ENCODE assay signal across 8 cellular contexts in genomic region chr3:105367406-105368213, GRCh38. TPM values are rescaled to one million over a fixed set of nuclear protein-coding genes. Genes with fewer than 3 reads are reported as not detected.
DNase-seq lines count a peak whose midpoint lies in the region; ATAC-seq and TF ChIP-seq lines count a peak whose summit lies in the region.

No MANE protein-coding gene starts in this region.

- WGBS in stomach, 5 donors: 0 to 4% (median 2%) methylated on average over 22 to 37 of the region's 37 CpGs

- peaks cover 22% of the 10 kb centered on the region for H3K27me3 Mint-ChIP-seq in activated T-helper 1 cell treated with anti-CD3 and anti-CD28 coated beads, Interleukin-12 subunit alpha, Interleukin-12 subunit beta, Interleukin-2, Interleukin-4 antibody, amounts not matched to agents 30 ng/mL and 10 ng/mL and 1 ng/mL, durations not matched to agents 14 hours and 24 hours and 36 hours (ENCODE audit: insufficient read depth)
- peaks cover 0 to 19% (median 6%) of the 10 kb centered on the region in 5 donors for H3K27me3 Mint-ChIP-seq in naive thymus-derived CD8-positive, alpha-beta T cell

- no peaks in the 10 kb centered on the region for H3K9me3 Mint-ChIP-seq in activated T-helper 1 cell treated with anti-CD3 and anti-CD28 coated beads, Interleukin-12 subunit alpha, Interleukin-12 subunit beta, Interleukin-2, Interleukin-4 antibody, amounts not matched to agents 30 ng/mL and 10 ng/mL and 1 ng/mL, durations not matched to agents 14 hours and 24 hours and 36 hours
- no peaks in the 10 kb centered on the region for H3K9me3 Mint-ChIP-seq in naive thymus-derived CD8-positive, alpha-beta T cell

- peak overlapping the region; percentile 100 for H3K4me2 ChIP-seq in BLaER1
- H3K4me2 ChIP-seq in PC-9: peak overlapping the region; percentile 94

- H2AFZ ChIP-seq in PC-9: peak overlapping the region; percentile 92

- peaks cover 45% of the 10 kb centered on the region for H3K79me2 ChIP-seq in PC-9 (ENCODE audit: low read depth)

- H3K27ac ChIP-seq in BLaER1 (no peak overlapping the region), PC-9 (peak overlapping the region; percentile 86), stomach (peak overlapping the region; percentile 88 to 97 (median 89))

- peak overlapping the region; percentile 90 for H3K4me3 Mint-ChIP-seq in activated T-helper 1 cell treated with anti-CD3 and anti-CD28 coated beads, Interleukin-12 subunit alpha, Interleukin-12 subunit beta, Interleukin-2, Interleukin-4 antibody, amounts not matched to agents 30 ng/mL and 10 ng/mL and 1 ng/mL, durations not matched to agents 14 hours and 24 hours and 36 hours
- peak overlapping the region; percentile 84 to 98 (median 95) for H3K4me3 Mint-ChIP-seq in naive thymus-derived CD8-positive, alpha-beta T cell

- ATAC-seq in GM19043 (IDR thresholded peaks at IDR 0.05; ENCODE audit: low read depth, unreplicated experiment) (peak; percentile 19), HG03432 (IDR thresholded peaks at IDR 0.05; ENCODE audit: unreplicated experiment) (peak; percentile 32)
- peak; percentile 2 to 3 for ATAC-seq in naive thymus-derived CD8-positive, alpha-beta T cell

- no peak for TF ChIP-seq CTCF in PC-9 (conservative IDR thresholded peaks at IDR 0.05)
- no peak for TF ChIP-seq CTCF in fibroblast of mammary gland (conservative IDR thresholded peaks at IDR 0.05; ENCODE audit: control insufficient read depth, insufficient read depth, low read depth, low read length)
- peak in 1 of 7 experiments; percentile 20 for TF ChIP-seq CTCF in stomach (IDR thresholded peaks at IDR 0.05)

- peaks cover 31% of the 10 kb centered on the region for H3K4me1 ChIP-seq in BLaER1
- peaks cover 29% of the 10 kb centered on the region for H3K4me1 ChIP-seq in PC-9 (replicated peaks; ENCODE audit: insufficient read depth)
- H3K4me1 ChIP-seq in stomach: peaks cover 6 to 51% (median 36%) of the 10 kb centered on the region in 4 donors

- peak overlapping the region; percentile 98 for H3K27ac Mint-ChIP-seq in activated T-helper 1 cell treated with anti-CD3 and anti-CD28 coated beads, Interleukin-12 subunit alpha, Interleukin-12 subunit beta, Interleukin-2, Interleukin-4 antibody, amounts not matched to agents 30 ng/mL and 10 ng/mL and 1 ng/mL, durations not matched to agents 14 hours and 24 hours and 36 hours
- peak overlapping the region; percentile 73 to 98 (median 95) for H3K27ac Mint-ChIP-seq in naive thymus-derived CD8-positive, alpha-beta T cell

- POLR2A ChIA-PET in PC-9 (lab: Charles Lee; ENCODE audit: unreplicated experiment): interaction anchor here (0.6 to 1.2 kb wide), 2 partner anchors 34 to 1995 kb away, joined by 5 to 25 read pairs; no protein-coding TSS in a partner anchor
- POLR2A ChIA-PET in naive thymus-derived CD8-positive, alpha-beta T cell (lab: Charles Lee): no interaction called here

- no peaks in the 10 kb centered on the region for H3K36me3 Mint-ChIP-seq in activated T-helper 1 cell treated with anti-CD3 and anti-CD28 coated beads, Interleukin-12 subunit alpha, Interleukin-12 subunit beta, Interleukin-2, Interleukin-4 antibody, amounts not matched to agents 30 ng/mL and 10 ng/mL and 1 ng/mL, durations not matched to agents 14 hours and 24 hours and 36 hours (ENCODE audit: low read depth)
- no peaks in the 10 kb centered on the region for H3K36me3 Mint-ChIP-seq in naive thymus-derived CD8-positive, alpha-beta T cell

- intact Hi-C loops in PC-9 (cut with micrococcal nuclease; ENCODE audit: unreplicated experiment): loop anchor here (1.0 to 10.0 kb wide), 15 partner anchors 35 to 1750 kb away; partner anchors contain the start of gene CBLB
- intact Hi-C loops in activated T-helper 1 cell treated with anti-CD3 and anti-CD28 coated beads, Interleukin-12 subunit alpha, Interleukin-12 subunit beta, Interleukin-2, Interleukin-4 antibody, amounts not matched to agents 30 ng/mL and 10 ng/mL and 1 ng/mL, durations not matched to agents 14 hours and 24 hours and 36 hours (cut with micrococcal nuclease): loop anchor here (1.0 to 10.0 kb wide), 17 partner anchors 44 to 1870 kb away; no protein-coding TSS in a partner anchor
- intact Hi-C loops in stomach (cut with DNase I; ENCODE audit: low total_unique reads): no loop called here

- no TSS peak for BruUV-seq in PC-9 (replicated peaks; lab: Mats Ljungman, UMichigan)

- H3K9me3 ChIP-seq in BLaER1: no peaks in the 10 kb centered on the region
- no peaks in the 10 kb centered on the region for H3K9me3 ChIP-seq in PC-9 (ENCODE audit: insufficient read depth, low read depth)
- H3K9me3 ChIP-seq in stomach: no peaks in the 10 kb centered on the region

- peak overlapping the region; percentile 75 for H3K9ac ChIP-seq in BLaER1

- 0 out of 2 replicates have a peak, but pooled peaks cover 10% of the 10 kb centered on the region for H3K9me2 ChIP-seq in PC-9 (ENCODE audit: insufficient read depth)

- CTCF ChIA-PET in PC-9 (lab: Charles Lee): interaction anchor here (0.6 to 2.3 kb wide), 4 partner anchors 34 to 1532 kb away, joined by 6 to 16 read pairs (median 10); no protein-coding TSS in a partner anchor

- H3K4me3 ChIP-seq in BLaER1 (peak overlapping the region; percentile 77), PC-9 (peak overlapping the region; percentile 78), fibroblast of mammary gland (ENCODE audit: control insufficient read depth, low read depth, low read length) (peak overlapping the region; percentile 89), stomach (peak overlapping the region; percentile 53 to 75 (median 64))

- peaks cover 37% of the 10 kb centered on the region for H3F3A ChIP-seq in PC-9 (ENCODE audit: insufficient read depth, low read depth)

- H3K4me1 Mint-ChIP-seq in activated T-helper 1 cell treated with anti-CD3 and anti-CD28 coated beads, Interleukin-12 subunit alpha, Interleukin-12 subunit beta, Interleukin-2, Interleukin-4 antibody, amounts not matched to agents 30 ng/mL and 10 ng/mL and 1 ng/mL, durations not matched to agents 14 hours and 24 hours and 36 hours (ENCODE audit: low read depth): peaks cover 52% of the 10 kb centered on the region
- peaks cover 24 to 38% (median 29%) of the 10 kb centered on the region in 4 donors for H3K4me1 Mint-ChIP-seq in naive thymus-derived CD8-positive, alpha-beta T cell

- TF ChIP-seq EP300 in stomach (IDR thresholded peaks at IDR 0.05): no peak

- H4K20me1 ChIP-seq in BLaER1 (no peaks in the 10 kb centered on the region), PC-9 (ENCODE audit: insufficient read depth) (no peaks in the 10 kb centered on the region)

- no peaks in the 10 kb centered on the region for H3K36me3 ChIP-seq in BLaER1
- H3K36me3 ChIP-seq in PC-9 (ENCODE audit: low read depth): no peaks in the 10 kb centered on the region
- H3K36me3 ChIP-seq in stomach: no peaks in the 10 kb centered on the region

- no peak for TF ChIP-seq POLR2A in stomach (IDR thresholded peaks at IDR 0.05)

- peaks cover 21% of the 10 kb centered on the region for H3K27me3 ChIP-seq in BLaER1
- no peaks in the 10 kb centered on the region for H3K27me3 ChIP-seq in PC-9 (ENCODE audit: insufficient read depth, low read depth)
- no peaks in the 10 kb centered on the region for H3K27me3 ChIP-seq in stomach

- DNase-seq in PC-9 (peak; percentile 67 to 81), fibroblast of mammary gland (ENCODE audit: low read depth) (peak; percentile 65), stomach (peak; percentile 77)
- peak; percentile 64 for DNase-seq in activated T-helper 1 cell treated with anti-CD3 and anti-CD28 coated beads, Interleukin-12 subunit alpha, Interleukin-12 subunit beta, Interleukin-2, Interleukin-4 antibody, amounts not matched to agents 30 ng/mL and 10 ng/mL and 1 ng/mL, durations not matched to agents 14 hours and 24 hours and 36 hours (ENCODE audit: low spot score)
- peak; percentile 21 to 71 (median 40) for DNase-seq in naive thymus-derived CD8-positive, alpha-beta T cell

RNA-seq across cellular contexts. Expression of gene ALCAM, which starts 0.9 kb away (rescaled TPM):
- total RNA-seq in PC-9 (2021) (110 and 132 TPM in 2 replicates), stomach (100 to 1,000 TPM in 1 of 5 donors, 10 to 100 TPM in 4; 50.4 to 121 (median 53.1) TPM)
- 24.9 and 25.2 TPM in 2 replicates for total RNA-seq in activated T-helper 1 cell treated with anti-CD3 and anti-CD28 coated beads, Interleukin-12 subunit alpha, Interleukin-12 subunit beta, Interleukin-2, Interleukin-4 antibody, amounts not matched to agents 30 ng/mL and 10 ng/mL and 1 ng/mL, durations not matched to agents 14 hours and 24 hours and 36 hours
- total RNA-seq in naive thymus-derived CD8-positive, alpha-beta T cell: 1 to 10 TPM; 2.7 to 3.1 TPM
- 1 to 10 TPM in 2 of 3 donors, under 1 TPM in 1; 0.41 to 1.8 (median 1.5) TPM for polyA plus RNA-seq in naive thymus-derived CD8-positive, alpha-beta T cell
- 10 to 100 TPM; 11.3 to 25.5 (median 15.4) TPM for polyA plus RNA-seq in stomach
